In genomic region chr11:35619754-35620640, GRCh38 we compare ENCODE assay signal across 8 cellular contexts. TPM values are rescaled to one million over a fixed set of nuclear protein-coding genes. Genes with fewer than 3 reads are reported as not detected.
A peak's percentile ranks its signal among the peaks of the same experiment; 100 is the strongest.
DNase-seq lines count a peak whose midpoint lies in the region; ATAC-seq, FAIRE-seq and TF ChIP-seq lines count a peak whose summit lies in the region.

No MANE protein-coding gene starts in this region.

- peak; percentile 14 for ATAC-seq in HG03097 (IDR thresholded peaks at IDR 0.05; ENCODE audit: low FRiP score, unreplicated experiment)

- peak overlapping the region; percentile 64 for H3K4me3 ChIP-seq in fibroblast of mammary gland (ENCODE audit: control insufficient read depth, low read depth, low read length)

- DNase-seq in activated CD4-positive, alpha-beta T cell treated with anti-CD3 and anti-CD28 coated beads for 48 hours: peak; percentile 20
- DNase-seq in activated CD4-positive, alpha-beta T cell treated with anti-CD3 and anti-CD28 coated beads, Interleukin-2, amount 50 U/mL, for 4 hours: no peak
- DNase-seq in SW480 (ENCODE audit: low spot score): peak; percentile 57
- DNase-seq in fibroblast of mammary gland (ENCODE audit: low read depth): no peak
- DNase-seq in SKM-1 treated with dmso at 0.1 percent for 144 hours (lab: John Stamatoyannopoulos, UW; ENCODE audit: unreplicated experiment): no peak
- DNase-seq in GM12891 (ENCODE audit: insufficient read length, low spot score): no peak

- no peaks in the 10 kb centered on the region for H3K9me3 Mint-ChIP-seq in nephron

- H3K27me3 Mint-ChIP-seq in nephron (ENCODE audit: low read depth): no peaks in the 10 kb centered on the region

- no peak for TF ChIP-seq POLR2A in GM12891 (IDR thresholded peaks at IDR 0.05; ENCODE audit: low read depth, low read length)

- no peaks in the 10 kb centered on the region for H3K36me3 Mint-ChIP-seq in nephron (ENCODE audit: low read depth)

- peak overlapping the region; percentile 87 to 92 (median 90) for H3K4me3 Mint-ChIP-seq in nephron

- TF ChIP-seq CTCF in fibroblast of mammary gland (conservative IDR thresholded peaks at IDR 0.05; ENCODE audit: control insufficient read depth, insufficient read depth, low read depth, low read length) (no peak), nephron (IDR thresholded peaks at IDR 0.05; ENCODE audit: unreplicated experiment in 3 of 3) (no peak)

- peaks cover 70% of the 10 kb centered on the region for H3K4me1 Mint-ChIP-seq in nephron

- FAIRE-seq in GM12891 (lab: Jason Lieb, UNC): no peak

- peak overlapping the region; percentile 42 to 85 (median 84) for H3K27ac Mint-ChIP-seq in nephron

TF ChIP-seq in GM12891, 5 proteins besides CTCF, POLR2A, EP300 and RAD21:
- no peak for TF ChIP-seq SPI1 (IDR thresholded peaks at IDR 0.05; ENCODE audit: low read depth, low read length)
- TF ChIP-seq POU2F2 (IDR thresholded peaks at IDR 0.05; ENCODE audit: low read depth, low read length): no peak
- no peak for TF ChIP-seq PAX5 (IDR thresholded peaks at IDR 0.05; ENCODE audit: insufficient read depth, low read length, severe bottlenecking)
- no peak for TF ChIP-seq TAF1 (IDR thresholded peaks at IDR 0.05; ENCODE audit: low read depth, low read length)
- TF ChIP-seq POLR2AphosphoS5 (IDR thresholded peaks at IDR 0.05; ENCODE audit: low read depth, low read length): no peak

RNA-seq across cellular contexts. Expression of gene FJX1, which starts 1.7 kb away (rescaled TPM):
- 2.4 TPM for polyA plus RNA-seq in GM12891 (2012; ENCODE audit: low read depth, missing spikeins)

RNA-seq across cellular contexts. Expression of gene TRIM44, which starts 42.6 kb away (rescaled TPM):
- polyA plus RNA-seq in GM12891 (2012; ENCODE audit: low read depth, missing spikeins): 21.5 TPM

Comparison
In these comparisons a context has a peak if more than half of its experiments do, and no peak if none do; other contexts are left out.
1. DNase-seq: peak in activated CD4-positive, alpha-beta T cell treated with anti-CD3 and anti-CD28 coated beads for 48 hours (single experiment) and SW480 (single experiment); none in activated CD4-positive, alpha-beta T cell treated with anti-CD3 and anti-CD28 coated beads, Interleukin-2, amount 50 U/mL, for 4 hours (0 of 2), fibroblast of mammary gland (single experiment), SKM-1 treated with dmso at 0.1 percent for 144 hours (single experiment) and GM12891 (single experiment).